ENCODE assay signal across 10 cellular contexts in genomic region chr4:72974694-72975487, GRCh38.
DNase-seq lines count a peak whose midpoint lies in the region; ATAC-seq and TF ChIP-seq lines count a peak whose summit lies in the region.
"Had no signal": no experiment of that assay in that cellular context is flagged by ENCODE, and none has a peak within 500 bp of the region (broad histone marks: within the 10 kb centered on the region; RNA-seq: fewer than 3 reads in every experiment).

No MANE protein-coding gene starts in this region.

- H3K79me2 ChIP-seq in neural progenitor cell (ENCODE audit: low read depth), result no peaks in the 10 kb centered on the region

- peak overlapping the region in 1 of 2 donors; percentile 18 for H3K4me3 Mint-ChIP-seq in activated T-cell treated with anti-CD3 and anti-CD28 coated beads, Interleukin-2, amount 50 U/mL, for 72 hours
- no peak overlapping the region for H3K4me3 Mint-ChIP-seq in neural progenitor cell

- peak overlapping the region; percentile 85 for H3K27ac ChIP-seq in RWPE2 (ENCODE audit: poor library complexity, severe bottlenecking)
- H3K27ac ChIP-seq in neural progenitor cell, result no peak overlapping the region

- TF ChIP-seq CTCF in RWPE2 (IDR thresholded peaks at IDR 0.05; ENCODE audit: poor library complexity, severe bottlenecking) (no peak), fibroblast of villous mesenchyme (IDR thresholded peaks at IDR 0.05; ENCODE audit: insufficient read depth, low read depth, low read length) (no peak), neural progenitor cell (IDR thresholded peaks at IDR 0.05) (no peak)

- no peaks in the 10 kb centered on the region for H3K36me3 ChIP-seq in RWPE2 (ENCODE audit: low read depth)
- no peaks in the 10 kb centered on the region for H3K36me3 ChIP-seq in neural progenitor cell

- H3K9me3 ChIP-seq in RWPE2 (ENCODE audit: severe bottlenecking) (no peaks in the 10 kb centered on the region), neural progenitor cell (ENCODE audit: low read depth) (no peaks in the 10 kb centered on the region)

- H3K4me1 ChIP-seq in RWPE2 (ENCODE audit: insufficient read depth, poor library complexity, severe bottlenecking) (peaks cover 38% of the 10 kb centered on the region), neural progenitor cell (peaks cover 6% of the 10 kb centered on the region)

- H3K27me3 ChIP-seq in RWPE2 (ENCODE audit: insufficient read depth, poor library complexity, severe bottlenecking) (no peaks in the 10 kb centered on the region), neural progenitor cell (no peaks in the 10 kb centered on the region)

- no peak overlapping the region for H3K4me2 ChIP-seq in neural progenitor cell

- H3F3A ChIP-seq in neural progenitor cell (ENCODE audit: low read depth), result peaks cover 3% of the 10 kb centered on the region

- H3K27me3 Mint-ChIP-seq in activated T-cell treated with anti-CD3 and anti-CD28 coated beads, Interleukin-2, amount 50 U/mL, for 72 hours (ENCODE audit: low read depth), result peaks cover 31% of the 10 kb centered on the region
- H3K27me3 Mint-ChIP-seq in neural progenitor cell (ENCODE audit: insufficient read depth, low read depth), result peaks cover 2% of the 10 kb centered on the region

- H3K4me3 ChIP-seq in RWPE2 (ENCODE audit: severe bottlenecking) (no peak overlapping the region), fibroblast of villous mesenchyme (ENCODE audit: low read depth, low read length) (no peak overlapping the region), neural progenitor cell (no peak overlapping the region)

- H2AFZ ChIP-seq in neural progenitor cell (replicated peaks), result no peak overlapping the region

- no peaks in the 10 kb centered on the region for H4K20me1 ChIP-seq in neural progenitor cell (ENCODE audit: low read depth)

- no peaks in the 10 kb centered on the region for H3K9me3 Mint-ChIP-seq in activated T-cell treated with anti-CD3 and anti-CD28 coated beads, Interleukin-2, amount 50 U/mL, for 72 hours
- peaks cover 2% of the 10 kb centered on the region for H3K9me3 Mint-ChIP-seq in neural progenitor cell

- H3K27ac Mint-ChIP-seq in activated T-cell treated with anti-CD3 and anti-CD28 coated beads, Interleukin-2, amount 50 U/mL, for 72 hours, result no peak overlapping the region
- H3K27ac Mint-ChIP-seq in neural progenitor cell, result no peak overlapping the region

- no peaks in the 10 kb centered on the region for H3K36me3 Mint-ChIP-seq in activated T-cell treated with anti-CD3 and anti-CD28 coated beads, Interleukin-2, amount 50 U/mL, for 72 hours (ENCODE audit: insufficient read depth in 2 of 2)
- no peaks in the 10 kb centered on the region for H3K36me3 Mint-ChIP-seq in neural progenitor cell

- no peak overlapping the region for H3K9ac ChIP-seq in neural progenitor cell

- peak; percentile 72 for ATAC-seq in RWPE2 (ENCODE audit: low read depth)
- ATAC-seq in activated T-cell treated with anti-CD3 and anti-CD28 coated beads, Interleukin-2, amount 50 U/mL, for 72 hours (replicated peaks in 1 of 2), result no peak
- no peak for ATAC-seq in HG03439 (IDR thresholded peaks at IDR 0.05; ENCODE audit: unreplicated experiment)
- ATAC-seq in HG02973 (IDR thresholded peaks at IDR 0.05; ENCODE audit: unreplicated experiment), result no peak
- ATAC-seq: stimulated activated naive CD8-positive, alpha-beta T cell treated with anti-CD3 and anti-CD28 coated beads, Interleukin-15, Interleukin-2, amounts not matched to agents 100 U/mL and 50 U/mL, for 24 hours had no signal

- DNase-seq in SIG-M5 treated with dmso at 0.1 percent for 504 hours (lab: John Stamatoyannopoulos, UW; ENCODE audit: unreplicated experiment), result peak; percentile 4
- no peak for DNase-seq in SIG-M5 (lab: John Stamatoyannopoulos, UW)
- no peak for DNase-seq in RWPE2 (ENCODE audit: low spot score)
- peak; percentile 36 for DNase-seq in fibroblast of villous mesenchyme (ENCODE audit: low read depth)
- DNase-seq in activated T-cell treated with anti-CD3 and anti-CD28 coated beads, Interleukin-2, amount 50 U/mL, for 72 hours, result no peak
- DNase-seq in neural progenitor cell (ENCODE audit: low spot score), result no peak
- DNase-seq: midbrain; stimulated activated naive CD8-positive, alpha-beta T cell treated with anti-CD3 and anti-CD28 coated beads, Interleukin-15, Interleukin-2, amounts not matched to agents 100 U/mL and 50 U/mL, for 24 hours had no signal

- peaks cover 5% of the 10 kb centered on the region for H3K4me1 Mint-ChIP-seq in activated T-cell treated with anti-CD3 and anti-CD28 coated beads, Interleukin-2, amount 50 U/mL, for 72 hours (ENCODE audit: low read depth)
- peaks cover 6% of the 10 kb centered on the region for H3K4me1 Mint-ChIP-seq in neural progenitor cell

Comparison
In these comparisons a context has a peak if more than half of its experiments do, and no peak if none do; other contexts are left out.
1. DNase-seq: peak in SIG-M5 treated with dmso at 0.1 percent for 504 hours (single experiment) and fibroblast of villous mesenchyme (single experiment); none in SIG-M5 (single experiment), RWPE2 (single experiment), activated T-cell treated with anti-CD3 and anti-CD28 coated beads, Interleukin-2, amount 50 U/mL, for 72 hours (0 of 2) and neural progenitor cell (single experiment).